In genomic region chr6:56775498-56776166, GRCh38 we compare ENCODE assay signal across 1 cellular context.
TF ChIP-seq lines count a peak whose summit lies in the region.

No MANE protein-coding gene starts in this region.

TF ChIP-seq in H1, 55 proteins besides CTCF, POLR2A, EP300 and RAD21 (continued from another document):
- TF ChIP-seq CHD7 (IDR thresholded peaks at IDR 0.05; ENCODE audit: insufficient replicate concordance, low read length) (peak; percentile 75), POU5F1 (IDR thresholded peaks at IDR 0.05; ENCODE audit: low read depth, low read length) (no peak), RFX5 (IDR thresholded peaks at IDR 0.05; ENCODE audit: borderline replicate concordance, low read depth, low read length) (no peak), KDM1A (IDR thresholded peaks at IDR 0.05; ENCODE audit: borderline replicate concordance, low read length) (no peak), RNF2 (IDR thresholded peaks at IDR 0.05; ENCODE audit: borderline replicate concordance, low read depth, low read length, missing control alignments, poor library complexity, severe bottlenecking) (no peak), SAP30 (IDR thresholded peaks at IDR 0.05; ENCODE audit: insufficient read depth, insufficient replicate concordance, low read length) (no peak), CBX8 (IDR thresholded peaks at IDR 0.05; ENCODE audit: borderline replicate concordance, low read depth, low read length) (no peak), TEAD4 (IDR thresholded peaks at IDR 0.05; ENCODE audit: low read depth, low read length) (peak; percentile 79), SUZ12 (IDR thresholded peaks at IDR 0.05; ENCODE audit: low read length) (no peak), SIX5 (IDR thresholded peaks at IDR 0.05; ENCODE audit: low read depth, low read length) (no peak), EZH2 (IDR thresholded peaks at IDR 0.05; ENCODE audit: low read depth, low read length, severe bottlenecking) (no peak), BCL11A (IDR thresholded peaks at IDR 0.05; ENCODE audit: low read depth in 2 of 2, low read length in 2 of 2) (no peak), CTBP2 (IDR thresholded peaks at IDR 0.05; ENCODE audit: borderline replicate concordance, insufficient read depth, insufficient read length, low read length) (no peak), NANOG (IDR thresholded peaks at IDR 0.05; ENCODE audit: insufficient read depth, low read depth, low read length, poor library complexity, severe bottlenecking) (peak; percentile 24), CHD2 (IDR thresholded peaks at IDR 0.05; ENCODE audit: low read length) (no peak), BACH1 (IDR thresholded peaks at IDR 0.05; ENCODE audit: low read length) (no peak), CHD1 (IDR thresholded peaks at IDR 0.05; ENCODE audit: low read depth, low read length) (no peak), KDM5A (IDR thresholded peaks at IDR 0.05; ENCODE audit: low read length) (no peak), SP1 (IDR thresholded peaks at IDR 0.05; ENCODE audit: low read depth, low read length) (peak; percentile 88), SIN3A (conservative IDR thresholded peaks at IDR 0.05 in 1 of 2, IDR thresholded peaks at IDR 0.05 in 1 of 2; ENCODE audit: low read depth in 1 of 2, low read length in 2 of 2) (no peak), YY1 (IDR thresholded peaks at IDR 0.05; ENCODE audit: low read depth, low read length) (no peak), TAF7 (optimal IDR thresholded peaks at IDR 0.05; ENCODE audit: borderline replicate concordance, low read depth, low read length) (no peak), FOSL1 (IDR thresholded peaks at IDR 0.05; ENCODE audit: insufficient read depth, low read depth, low read length) (no peak), JUND (IDR thresholded peaks at IDR 0.05; ENCODE audit: low read length) (0 out of 2 replicates have a peak, but pooled peaks have one; percentile 18), TCF12 (IDR thresholded peaks at IDR 0.05; ENCODE audit: low read depth, low read length) (no peak)
